In the genomic region with DNA sequence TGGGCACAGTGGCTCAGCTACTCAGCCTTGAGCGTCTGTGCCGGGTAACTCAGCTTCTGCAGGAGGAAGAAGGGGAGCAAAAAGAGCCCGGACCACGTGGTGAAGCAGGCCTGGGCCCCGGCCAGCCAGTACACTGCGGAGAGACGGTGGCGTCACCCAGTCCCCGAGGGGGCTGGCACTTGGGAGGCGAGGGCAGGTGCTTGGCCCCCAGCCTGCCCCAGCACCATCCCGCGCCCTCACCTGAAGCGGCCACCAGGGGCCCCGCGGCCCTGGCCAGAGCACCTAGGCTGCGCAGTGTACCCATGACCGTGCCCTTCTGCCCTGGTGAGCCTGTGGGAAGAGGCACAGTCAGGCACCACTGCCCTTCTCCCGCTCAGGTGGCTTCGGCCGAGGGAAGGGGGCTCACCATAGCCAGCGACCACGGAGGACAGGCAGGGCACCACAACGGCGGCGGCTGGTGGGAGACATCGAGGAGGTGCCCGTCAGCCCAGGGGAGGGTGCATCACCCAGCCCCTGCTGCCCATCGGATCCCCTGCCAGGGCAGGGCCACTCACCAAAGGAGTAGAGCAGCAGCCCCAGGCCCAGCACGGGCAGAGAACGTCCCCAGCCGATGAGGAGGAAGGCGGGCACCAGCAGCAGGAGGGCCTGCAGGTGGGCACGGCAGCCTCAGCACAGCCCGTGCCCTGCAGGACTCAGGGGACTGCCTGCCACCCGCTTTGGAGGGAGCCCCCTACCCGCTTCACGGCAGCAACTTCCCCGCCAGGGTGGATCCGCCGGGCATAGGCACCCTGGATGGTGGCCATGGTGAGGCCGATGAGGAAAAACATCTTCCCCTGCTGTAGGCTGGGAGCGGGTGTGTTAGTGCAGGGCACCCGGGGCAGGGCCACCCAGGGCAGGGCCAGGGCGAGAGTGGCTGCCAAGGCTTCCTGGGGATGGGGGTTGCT, we compare ENCODE assay signal across 8 cellular contexts. TPM values are rescaled to one million over a fixed set of nuclear protein-coding genes. Genes with fewer than 3 reads are reported as not detected.
A peak's percentile ranks its signal among the peaks of the same experiment; 100 is the strongest.
DNase-seq lines count a peak whose midpoint lies in the region; ATAC-seq lines count a peak whose summit lies in the region.

No MANE protein-coding gene starts in this region.

- H3K27me3 Mint-ChIP-seq in stimulated activated memory B cell treated with anti-CD40 and anti-IgM and Interleukin-4, amounts not matched to agents 10 μg/mL and 1 μg/mL and 100 μg/mL, for 72 hours = no peaks in the 10 kb centered on the region

- H3K36me3 ChIP-seq in SK-N-MC (ENCODE audit: insufficient read depth, low read length) = peaks cover 10% of the 10 kb centered on the region; the same call in 1 of the 2 replicates

- intact Hi-C loops in head of caudate nucleus (cut with DNase I) = loop anchor here (5.0 to 10.0 kb wide), 2 partner anchors 89 to 166 kb away; partner anchors contain the start of gene ADD1

- ATAC-seq in GM18907 (IDR thresholded peaks at IDR 0.05; ENCODE audit: unreplicated experiment) (peak; percentile 1), GM19452 (IDR thresholded peaks at IDR 0.05; ENCODE audit: unreplicated experiment) (no peak)
- no peak for ATAC-seq in stimulated activated memory B cell treated with anti-CD40 and anti-IgM and Interleukin-4, amounts not matched to agents 10 μg/mL and 1 μg/mL and 100 μg/mL, for 72 hours

- DNase-seq in SK-N-MC (ENCODE audit: low read depth, low spot score) (no peak), head of caudate nucleus (peak in 35 of 42 donors; percentile 1 to 86 (median 64)), AML-193 (lab: John Stamatoyannopoulos, UW) (no peak), cerebellum (ENCODE audit: low spot score) (no peak), AG08395 (ENCODE audit: low spot score) (no peak)

- H3K4me3 ChIP-seq in SK-N-MC = no peak overlapping the region

- peaks cover 52% of the 10 kb centered on the region for H3K36me3 Mint-ChIP-seq in stimulated activated memory B cell treated with anti-CD40 and anti-IgM and Interleukin-4, amounts not matched to agents 10 μg/mL and 1 μg/mL and 100 μg/mL, for 72 hours

- H3K9me3 Mint-ChIP-seq in stimulated activated memory B cell treated with anti-CD40 and anti-IgM and Interleukin-4, amounts not matched to agents 10 μg/mL and 1 μg/mL and 100 μg/mL, for 72 hours = no peaks in the 10 kb centered on the region

- peak overlapping the region; percentile 97 for H3K4me3 Mint-ChIP-seq in stimulated activated memory B cell treated with anti-CD40 and anti-IgM and Interleukin-4, amounts not matched to agents 10 μg/mL and 1 μg/mL and 100 μg/mL, for 72 hours

- H3K27ac ChIP-seq in SK-N-MC = peak overlapping the region; percentile 46; the same call in 1 of the 2 replicates

- peaks cover 50% of the 10 kb centered on the region for H3K4me1 Mint-ChIP-seq in stimulated activated memory B cell treated with anti-CD40 and anti-IgM and Interleukin-4, amounts not matched to agents 10 μg/mL and 1 μg/mL and 100 μg/mL, for 72 hours

- H3K9ac ChIP-seq in SK-N-MC (ENCODE audit: insufficient read length) = no peak overlapping the region

- peak overlapping the region; percentile 86 for H3K27ac Mint-ChIP-seq in stimulated activated memory B cell treated with anti-CD40 and anti-IgM and Interleukin-4, amounts not matched to agents 10 μg/mL and 1 μg/mL and 100 μg/mL, for 72 hours

- no peaks in the 10 kb centered on the region for H3K9me3 ChIP-seq in SK-N-MC (ENCODE audit: low read depth, low read length)

RNA-seq across cellular contexts. Expression of gene NOP14, which starts 32.1 kb away (rescaled TPM):
- 7.1 TPM for total RNA-seq in cerebellum

RNA-seq across cellular contexts. Expression of gene GRK4, which starts 32.3 kb away (rescaled TPM):
- total RNA-seq in cerebellum = 26.5 TPM

Comparison
In these comparisons a context has a peak if more than half of its experiments do, and no peak if none do; other contexts are left out.
1. DNase-seq: peak in head of caudate nucleus (35 of 42); none in SK-N-MC (single experiment), AML-193 (0 of 2), cerebellum (single experiment) and AG08395 (single experiment).